ENCODE assay signal across 20 cellular contexts in the genomic region with DNA sequence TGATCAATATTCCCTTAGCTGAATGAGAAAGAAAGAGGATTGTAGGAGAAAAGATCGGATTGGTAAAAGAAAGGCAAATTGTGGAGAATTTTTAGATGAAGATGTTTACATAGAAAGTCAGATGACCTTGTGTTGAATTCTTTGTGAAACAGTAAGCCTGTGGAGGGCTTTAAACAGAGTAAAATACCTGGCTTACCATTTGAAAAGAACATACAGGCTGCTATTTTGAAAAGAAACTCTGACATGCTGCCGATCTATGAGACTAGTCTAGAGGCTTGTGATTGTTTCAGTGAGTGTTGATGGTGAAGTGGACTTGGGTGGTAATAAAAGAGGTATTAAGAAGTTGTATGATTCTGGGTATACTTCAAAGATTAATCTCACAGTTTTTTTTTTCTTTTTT.
A peak's percentile ranks its signal among the peaks of the same experiment; 100 is the strongest.
DNase-seq lines count a peak whose midpoint lies in the region; ATAC-seq and TF ChIP-seq lines count a peak whose summit lies in the region.
"Had no signal": no experiment of that assay in that cellular context is flagged by ENCODE, and none has a peak within 500 bp of the region (broad histone marks: within the 10 kb centered on the region; RNA-seq: fewer than 3 reads in every experiment).

No MANE protein-coding gene starts in this region.

- H3K27me3 Mint-ChIP-seq in GM23338 (ENCODE audit: insufficient read depth, low read depth, poor library complexity) (no peaks in the 10 kb centered on the region), WTC11 (ENCODE audit: low read depth) (no peaks in the 10 kb centered on the region)
- H3K27me3 Mint-ChIP-seq: B cell; CD4-positive, alpha-beta T cell; CD8-positive, alpha-beta memory T cell had no signal

- H3K4me1 ChIP-seq in GM23338 (ENCODE audit: insufficient read depth) (0 out of 2 replicates have a peak, but pooled peaks cover 6% of the 10 kb centered on the region), right lobe of liver (no peaks in the 10 kb centered on the region)
- H3K4me1 ChIP-seq: BLaER1 had no signal

- TF ChIP-seq POLR2A in right lobe of liver (IDR thresholded peaks at IDR 0.05) = no peak

- H3K4me1 Mint-ChIP-seq in GM23338 (peaks cover 14% of the 10 kb centered on the region), WTC11 (peaks cover 19% of the 10 kb centered on the region)
- H3K4me1 Mint-ChIP-seq: B cell; CD8-positive, alpha-beta memory T cell had no signal

- H3K9me2 ChIP-seq in GM23338 (ENCODE audit: insufficient read depth) = no peaks in the 10 kb centered on the region

- POLR2A ChIA-PET in WTC11 (lab: Charles Lee) = no interaction called here

- H2AFZ ChIP-seq in GM23338 = no peak overlapping the region

- no peaks in the 10 kb centered on the region for H3K9me3 Mint-ChIP-seq in GM23338
- H3K9me3 Mint-ChIP-seq in WTC11 = no peaks in the 10 kb centered on the region

- H4K20me1 ChIP-seq in GM23338 (replicated peaks; ENCODE audit: insufficient read depth) = no peaks in the 10 kb centered on the region
- H4K20me1 ChIP-seq: BLaER1 had no signal

- no peaks in the 10 kb centered on the region for H3K27me3 ChIP-seq in GM23338 (ENCODE audit: insufficient read depth)
- H3K27me3 ChIP-seq in right lobe of liver = no peaks in the 10 kb centered on the region
- H3K27me3 ChIP-seq: BLaER1 had no signal

- H3K36me3 Mint-ChIP-seq in GM23338 (ENCODE audit: low read depth) = no peaks in the 10 kb centered on the region
- no peaks in the 10 kb centered on the region for H3K36me3 Mint-ChIP-seq in WTC11

- H3K27ac ChIP-seq in GM23338 (ENCODE audit: low read depth) = no peak overlapping the region
- no peak overlapping the region for H3K27ac ChIP-seq in right lobe of liver
- H3K27ac ChIP-seq: 22Rv1, BLaER1, C4-2B had no signal

- H3K4me3 ChIP-seq in GM23338 (no peak overlapping the region), right lobe of liver (no peak overlapping the region)
- H3K4me3 ChIP-seq: BLaER1, GM12878 had no signal

- DNase-seq in GM23338 (ENCODE audit: low spot score) (peak; percentile 62), WTC11 (ENCODE audit: low spot score) (no peak), iPS DF 19.7 (ENCODE audit: low read depth, low spot score) (peak; percentile 5), iPS-NIHi7 (ENCODE audit: extremely low spot score) (peak; percentile 11), right lobe of liver (no peak), CD1c-positive myeloid dendritic cell (ENCODE audit: extremely low spot score) (no peak), NCI-H2107 (lab: John Stamatoyannopoulos, UW) (no peak)
- DNase-seq: CD4-positive, alpha-beta T cell; CD8-positive, alpha-beta memory T cell; DMS 273 treated with DMSO at 0.1 percent for 48 hours; DMS79; EL; GDM1; HCEC 1CT had no signal

- ATAC-seq in GM23338 (peak; percentile 93), WTC11 (peak; percentile 88), HG03571 (IDR thresholded peaks at IDR 0.05; ENCODE audit: unreplicated experiment) (no peak), right lobe of liver (no peak)
- ATAC-seq: GM12878 had no signal

- no peaks in the 10 kb centered on the region for H3K79me2 ChIP-seq in GM23338 (replicated peaks; ENCODE audit: insufficient read depth)

- H3F3A ChIP-seq in GM23338 (replicated peaks; ENCODE audit: low read depth) = no peaks in the 10 kb centered on the region

- TF ChIP-seq CTCF in GM23338 (conservative IDR thresholded peaks at IDR 0.05; ENCODE audit: low read depth in 2 of 2) (no peak), WTC11 (IDR thresholded peaks at IDR 0.05) (no peak), right lobe of liver (IDR thresholded peaks at IDR 0.05) (no peak)

- no peaks in the 10 kb centered on the region for H3K9me3 ChIP-seq in right lobe of liver
- H3K9me3 ChIP-seq: BLaER1 had no signal

- H3K4me3 Mint-ChIP-seq in GM23338 (no peak overlapping the region), WTC11 (peak overlapping the region; percentile 17; the same call in 1 of the 2 replicates)
- H3K4me3 Mint-ChIP-seq: B cell; CD4-positive, alpha-beta T cell; CD8-positive, alpha-beta memory T cell had no signal

- CTCF ChIA-PET in WTC11 (lab: Charles Lee) = no interaction called here

- intact Hi-C loops in right lobe of liver (cut with DNase I) = no loop called here

- no peaks in the 10 kb centered on the region for H3K36me3 ChIP-seq in GM23338 (ENCODE audit: insufficient read depth)
- H3K36me3 ChIP-seq in right lobe of liver = no peaks in the 10 kb centered on the region
- H3K36me3 ChIP-seq: BLaER1 had no signal

- H3K4me2 ChIP-seq in GM23338 = no peak overlapping the region
- H3K4me2 ChIP-seq: BLaER1 had no signal

- WGBS in right lobe of liver (ENCODE audit: insufficient coverage, low coverage, low lambda C conversion rate, missing lambda C conversion rate) = 51% methylated on average over 2 of the region's 2 CpGs

- H3K27ac Mint-ChIP-seq in GM23338 (peak overlapping the region; percentile 49), WTC11 (0 out of 2 replicates have a peak overlapping the region, but pooled peaks have one; percentile 35)
- H3K27ac Mint-ChIP-seq: B cell; CD4-positive, alpha-beta T cell; CD8-positive, alpha-beta memory T cell had no signal

TF ChIP-seq in GM23338, 12 proteins besides CTCF, POLR2A, EP300 and RAD21 (continues in another document):
- TF ChIP-seq POLR2AphosphoS5 (IDR thresholded peaks at IDR 0.05; ENCODE audit: low read depth) = no peak
- no peak for TF ChIP-seq REST (IDR thresholded peaks at IDR 0.05; ENCODE audit: unreplicated experiment)
- TF ChIP-seq EZH2 (IDR thresholded peaks at IDR 0.05; ENCODE audit: low read depth, unreplicated experiment) = no peak
- no peak for TF ChIP-seq NANOG (IDR thresholded peaks at IDR 0.05; ENCODE audit: borderline replicate concordance)
- no peak for TF ChIP-seq STAT1 (IDR thresholded peaks at IDR 0.05; ENCODE audit: unreplicated experiment)
- TF ChIP-seq EZH2phosphoT487 (IDR thresholded peaks at IDR 0.05; ENCODE audit: unreplicated experiment) = no peak
- TF ChIP-seq JUNB (IDR thresholded peaks at IDR 0.05; ENCODE audit: unreplicated experiment) = no peak

TF ChIP-seq in WTC11, 78 proteins besides CTCF, POLR2A, EP300 and RAD21 (continues in another document):
- TF ChIP-seq ATF2 (CRISPR knock-in tag; IDR thresholded peaks at IDR 0.05; ENCODE audit: borderline replicate concordance, low read depth) = no peak
- no peak for TF ChIP-seq JAZF1 (CRISPR knock-in tag; IDR thresholded peaks at IDR 0.05)
- no peak for TF ChIP-seq ZBTB43 (CRISPR knock-in tag; IDR thresholded peaks at IDR 0.05)
- TF ChIP-seq ZNF121 (CRISPR knock-in tag; IDR thresholded peaks at IDR 0.05) = no peak
- TF ChIP-seq ZNF532 (CRISPR knock-in tag; IDR thresholded peaks at IDR 0.05; ENCODE audit: borderline replicate concordance) = no peak
- no peak for TF ChIP-seq ZNF232 (CRISPR knock-in tag; IDR thresholded peaks at IDR 0.05)
- no peak for TF ChIP-seq SMAD4 (CRISPR knock-in tag; IDR thresholded peaks at IDR 0.05)

Comparison
In these comparisons a context has a peak if more than half of its experiments do, and no peak if none do; other contexts are left out.
1. ATAC-seq: peak in GM23338 (single experiment) and WTC11 (single experiment); none in HG03571 (single experiment) and right lobe of liver (0 of 4).
2. DNase-seq: peak in GM23338 (single experiment), iPS DF 19.7 (single experiment) and iPS-NIHi7 (single experiment); none in WTC11 (single experiment), right lobe of liver (0 of 3), CD1c-positive myeloid dendritic cell (single experiment) and NCI-H2107 (single experiment).